In genomic region chr9:2765250-2765880, GRCh38 we compare ENCODE assay signal across 14 cellular contexts. TPM values are rescaled to one million over a fixed set of nuclear protein-coding genes. Genes with fewer than 3 reads are reported as not detected.
A peak's percentile ranks its signal among the peaks of the same experiment; 100 is the strongest.
DNase-seq lines count a peak whose midpoint lies in the region; ATAC-seq, FAIRE-seq and TF ChIP-seq lines count a peak whose summit lies in the region.
"Had no signal": no experiment of that assay in that cellular context is flagged by ENCODE, and none has a peak within 500 bp of the region (broad histone marks: within the 10 kb centered on the region; RNA-seq: fewer than 3 reads in every experiment).

No MANE protein-coding gene starts in this region.

- H3K4me3 ChIP-seq in H1 (ENCODE audit: extremely low read depth in 1 of 4, insufficient read depth in 2 of 4, low read depth in 3 of 4, low read length in 4 of 4) (no peak overlapping the region), upper lobe of left lung (no peak overlapping the region), BE2C (ENCODE audit: low read depth, low read length) (no peak overlapping the region)

- no peak overlapping the region for H3K4ac ChIP-seq in H1 (replicated peaks; ENCODE audit: insufficient read length, low read depth, low read length)

- no peaks in the 10 kb centered on the region for H3K79me1 ChIP-seq in H1 (ENCODE audit: low read depth, low read length)

- H3K14ac ChIP-seq in H1 (ENCODE audit: insufficient read length): no peak overlapping the region

- H3K9me3 ChIP-seq in H1 (ENCODE audit: insufficient read depth in 2 of 2, low read depth in 1 of 2, low read length in 1 of 2) (no peaks in the 10 kb centered on the region), upper lobe of left lung (no peaks in the 10 kb centered on the region), BE2C (no peaks in the 10 kb centered on the region)
- H3K9me3 ChIP-seq: SK-N-SH had no signal

- peak overlapping the region; percentile 30 for H4K5ac ChIP-seq in H1 (ENCODE audit: insufficient read length, low read depth, low read length)

- H3K18ac ChIP-seq in H1 (ENCODE audit: extremely low read depth, low read length): no peak overlapping the region

- H3K27ac Mint-ChIP-seq in activated T-cell treated with anti-CD3 and anti-CD28 coated beads, Interleukin-2, amount 50 U/mL, for 24 hours: peak overlapping the region; percentile 86
- peak overlapping the region; percentile 80 for H3K27ac Mint-ChIP-seq in stimulated activated effector memory CD8-positive, alpha-beta T cell treated with anti-CD3 and anti-CD28 coated beads, Interleukin-12 subunit alpha, Interleukin-12 subunit beta, amount 100 ng/mL, for 72 hours

- H3K56ac ChIP-seq in H1 (replicated peaks; ENCODE audit: insufficient read length, low read depth, low read length): no peak overlapping the region

- H3K4me2 ChIP-seq in H1 (ENCODE audit: insufficient read depth in 1 of 2, low read depth in 2 of 2, low read length in 2 of 2): no peak overlapping the region
- H3K4me2 ChIP-seq: SK-N-SH had no signal

- H4K8ac ChIP-seq in H1 (ENCODE audit: extremely low read depth, insufficient read depth, low read length): peak overlapping the region; percentile 20; the same call in 1 of the 2 replicates

- no peak for TF ChIP-seq EP300 in H1 (IDR thresholded peaks at IDR 0.05; ENCODE audit: borderline replicate concordance in 1 of 2, low read depth in 2 of 2, low read length in 2 of 2)
- TF ChIP-seq EP300 in upper lobe of left lung (IDR thresholded peaks at IDR 0.05): no peak

- CTCF ChIA-PET in H1 (lab: Charles Lee; ENCODE audit: partially characterized antibody): interaction anchor here (1.0 to 1.2 kb wide), 2 partner anchors 9 to 59 kb away, joined by 3 read pairs; no protein-coding TSS in a partner anchor

- H3K27ac ChIP-seq in H1 (ENCODE audit: low read depth, low read length) (no peak overlapping the region), upper lobe of left lung (no peak overlapping the region)

- FAIRE-seq in H1 (lab: Jason Lieb, UNC): no peak
- FAIRE-seq: islet of Langerhans had no signal

- no peaks in the 10 kb centered on the region for H3K79me2 ChIP-seq in H1 (ENCODE audit: control insufficient read depth in 1 of 2, insufficient read depth in 2 of 2, low read length in 2 of 2)

- peaks cover 30% of the 10 kb centered on the region for H3K4me1 Mint-ChIP-seq in activated T-cell treated with anti-CD3 and anti-CD28 coated beads, Interleukin-2, amount 50 U/mL, for 24 hours (ENCODE audit: low read depth)
- H3K4me1 Mint-ChIP-seq in stimulated activated effector memory CD8-positive, alpha-beta T cell treated with anti-CD3 and anti-CD28 coated beads, Interleukin-12 subunit alpha, Interleukin-12 subunit beta, amount 100 ng/mL, for 72 hours: peaks cover 24% of the 10 kb centered on the region
- H3K4me1 Mint-ChIP-seq: neural crest cell had no signal

- POLR2A ChIA-PET in H1 (lab: Charles Lee; ENCODE audit: partially characterized antibody): interaction anchor here (0.5 to 1.3 kb wide), 3 partner anchors 10 to 107 kb away, joined by 3 read pairs; no protein-coding TSS in a partner anchor

- TF ChIP-seq CTCF in H1 (IDR thresholded peaks at IDR 0.05; ENCODE audit: control extremely low read depth in 1 of 3, insufficient read depth in 1 of 3, low read depth in 1 of 3, low read length in 3 of 3): no peak
- TF ChIP-seq CTCF in upper lobe of left lung (IDR thresholded peaks at IDR 0.05): no peak
- no peak for TF ChIP-seq CTCF in BE2C (IDR thresholded peaks at IDR 0.05; ENCODE audit: low read depth, low read length)

- no peaks in the 10 kb centered on the region for H3K27me3 Mint-ChIP-seq in activated T-cell treated with anti-CD3 and anti-CD28 coated beads, Interleukin-2, amount 50 U/mL, for 24 hours

- peaks cover 2 to 12% (median 7%) of the 10 kb centered on the region in 4 experiments; a peak in 6 of 8 replicates for H3K36me3 ChIP-seq in H1 (ENCODE audit: control insufficient read depth in 2 of 4, insufficient read depth in 4 of 4, low read length in 3 of 4)
- peaks cover 0 to 8% (median 6%) of the 10 kb centered on the region in 4 donors for H3K36me3 ChIP-seq in upper lobe of left lung
- peaks cover 25% of the 10 kb centered on the region for H3K36me3 ChIP-seq in BE2C

- peak overlapping the region; percentile 78; the same call in 1 of the 2 replicates for H2BK12ac ChIP-seq in H1 (ENCODE audit: low read depth, low read length)

- H2AFZ ChIP-seq in H1 (ENCODE audit: low read length): no peak overlapping the region

- H2BK20ac ChIP-seq in H1 (ENCODE audit: low read length): 0 out of 2 replicates have a peak overlapping the region, but pooled peaks have one; percentile 40

- H3K4me3 Mint-ChIP-seq in activated T-cell treated with anti-CD3 and anti-CD28 coated beads, Interleukin-2, amount 50 U/mL, for 24 hours: no peak overlapping the region
- no peak overlapping the region for H3K4me3 Mint-ChIP-seq in stimulated activated effector memory CD8-positive, alpha-beta T cell treated with anti-CD3 and anti-CD28 coated beads, Interleukin-12 subunit alpha, Interleukin-12 subunit beta, amount 100 ng/mL, for 72 hours
- H3K4me3 Mint-ChIP-seq: neural crest cell had no signal

- H2AK5ac ChIP-seq in H1 (ENCODE audit: low read depth, low read length): no peak overlapping the region

- no peak overlapping the region for H2BK15ac ChIP-seq in H1 (ENCODE audit: low read length)

- H4K20me1 ChIP-seq in H1 (replicated peaks in 1 of 2; ENCODE audit: control insufficient read depth in 1 of 2, insufficient read depth in 2 of 2, low read length in 2 of 2): no peaks in the 10 kb centered on the region

- no peak overlapping the region for H4K91ac ChIP-seq in H1 (replicated peaks; ENCODE audit: insufficient read length, low read length)

- peaks cover 0 to 10% (median 2%) of the 10 kb centered on the region in 4 experiments; a peak in 2 of 7 replicates for H3K4me1 ChIP-seq in H1 (replicated peaks in 1 of 4; ENCODE audit: control insufficient read depth in 3 of 4, insufficient read depth in 4 of 4, low read length in 3 of 4)
- H3K4me1 ChIP-seq in upper lobe of left lung: no peaks in the 10 kb centered on the region
- no peaks in the 10 kb centered on the region for H3K4me1 ChIP-seq in BE2C

- H2BK120ac ChIP-seq in H1 (replicated peaks; ENCODE audit: low read depth, low read length): no peak overlapping the region

- no peak for TF ChIP-seq RAD21 in H1 (IDR thresholded peaks at IDR 0.05 in 1 of 2, conservative IDR thresholded peaks at IDR 0.05 in 1 of 2; ENCODE audit: low read depth in 2 of 2, low read length in 2 of 2)

- peaks cover 92% of the 10 kb centered on the region for H3K36me3 Mint-ChIP-seq in activated T-cell treated with anti-CD3 and anti-CD28 coated beads, Interleukin-2, amount 50 U/mL, for 24 hours (ENCODE audit: low read depth)
- H3K36me3 Mint-ChIP-seq in stimulated activated effector memory CD8-positive, alpha-beta T cell treated with anti-CD3 and anti-CD28 coated beads, Interleukin-12 subunit alpha, Interleukin-12 subunit beta, amount 100 ng/mL, for 72 hours: peaks cover 32% of the 10 kb centered on the region

- H3K23me2 ChIP-seq in H1 (ENCODE audit: low read depth, low read length): no peaks in the 10 kb centered on the region

- no peak for TF ChIP-seq POLR2A in H1 (IDR thresholded peaks at IDR 0.05; ENCODE audit: control extremely low read depth in 1 of 2, low read depth in 2 of 2, low read length in 2 of 2)
- TF ChIP-seq POLR2A in upper lobe of left lung (IDR thresholded peaks at IDR 0.05): no peak

- no peaks in the 10 kb centered on the region for H3K9me3 Mint-ChIP-seq in activated T-cell treated with anti-CD3 and anti-CD28 coated beads, Interleukin-2, amount 50 U/mL, for 24 hours
- H3K9me3 Mint-ChIP-seq in stimulated activated effector memory CD8-positive, alpha-beta T cell treated with anti-CD3 and anti-CD28 coated beads, Interleukin-12 subunit alpha, Interleukin-12 subunit beta, amount 100 ng/mL, for 72 hours: no peaks in the 10 kb centered on the region
- H3K9me3 Mint-ChIP-seq: neural crest cell had no signal

- no peak for DNase-seq in activated T-cell treated with anti-CD3 and anti-CD28 coated beads, Interleukin-2, amount 50 U/mL, for 24 hours
- DNase-seq in activated T-cell treated with anti-CD3 and anti-CD28 coated beads, Interleukin-2, amount 50 U/mL, for 48 hours: no peak
- DNase-seq in NCI-H510A treated with DMSO at 0.1 percent for 48 hours (lab: John Stamatoyannopoulos, UW): peak; percentile 14
- no peak for DNase-seq in H1 (ENCODE audit: low read depth in 1 of 2, low spot score in 2 of 2)
- DNase-seq in stimulated activated effector memory CD8-positive, alpha-beta T cell treated with anti-CD3 and anti-CD28 coated beads, Interleukin-12 subunit alpha, Interleukin-12 subunit beta, amount 100 ng/mL, for 72 hours (ENCODE audit: low spot score in 2 of 2): no peak
- no peak for DNase-seq in upper lobe of left lung
- no peak for DNase-seq in NCI-H1694 (lab: John Stamatoyannopoulos, UW)
- no peak for DNase-seq in BE2C
- DNase-seq: central memory CD4-positive, alpha-beta T cell; HCEC 1CT; NCI-H748 treated with DMSO at 0.1 percent for 48 hours; SK-N-SH had no signal

- peak; percentile 58 for ATAC-seq in stimulated activated effector memory CD8-positive, alpha-beta T cell treated with anti-CD3 and anti-CD28 coated beads, Interleukin-12 subunit alpha, Interleukin-12 subunit beta, amount 100 ng/mL, for 72 hours
- ATAC-seq in upper lobe of left lung (ENCODE audit: low FRiP score in 2 of 2): no peak

- no peaks in the 10 kb centered on the region for H3K27me3 ChIP-seq in H1 (replicated peaks in 1 of 4; ENCODE audit: control insufficient read depth in 3 of 4, extremely low read depth in 1 of 4, insufficient read depth in 3 of 4, low read length in 3 of 4)
- H3K27me3 ChIP-seq in upper lobe of left lung: no peaks in the 10 kb centered on the region
- no peaks in the 10 kb centered on the region for H3K27me3 ChIP-seq in BE2C

- no peak overlapping the region for H3K9ac ChIP-seq in H1 (replicated peaks in 1 of 4; ENCODE audit: extremely low read depth in 1 of 4, low read depth in 3 of 4, low read length in 3 of 4)
- H3K9ac ChIP-seq: SK-N-SH had no signal

- H3K23ac ChIP-seq in H1 (ENCODE audit: insufficient read length): no peak overlapping the region

- H2BK5ac ChIP-seq in H1 (ENCODE audit: low read depth, low read length): peak overlapping the region; percentile 72; the same call in 1 of the 2 replicates

- WGBS in H1 (ENCODE audit: extremely low coverage in 1 of 2, insufficient coverage in 1 of 2, insufficient read length in 1 of 2, insufficient replicate concordance in 2 of 2, low coverage in 1 of 2, low lambda C conversion rate in 2 of 2, missing lambda C conversion rate in 1 of 2), 2 experiments: 92% methylated on average over 4 of the region's 4 CpGs; no CpG with 5 or more reads in 1 of the 2 experiments
- WGBS in upper lobe of left lung, 2 donors: 55 to 57% methylated on average over 4 of the region's 4 CpGs

RNA-seq across cellular contexts. Expression of gene KCNV2, which starts 48.1 kb away (rescaled TPM):
- not detected in 2 replicates for total RNA-seq in H1 (2021; fragmentation: NEBNext Ultra II Directional; extraction: Animal tissue kit (Norgen Biotek cat#: 25700))
- not detected in 2 replicates for polyA plus RNA-seq in H1 (2011; rRNA removed)
- polyA plus RNA-seq in H1 (2011; cell fraction: cytosol; rRNA removed): not detected
- not detected for polyA plus RNA-seq in H1 (2011; cell fraction: nucleus; rRNA removed)
- polyA plus RNA-seq in H1 (2012, experiment 1 of 2): 0.34 to 0.62 TPM (median 0.50 TPM) in 3 of 4 replicates, not detected in the other
- polyA plus RNA-seq in H1 (2012, experiment 2 of 2): not detected
- not detected for polyA plus RNA-seq in H1 (2013, experiment 1 of 2)
- not detected for polyA plus RNA-seq in H1 (2013, experiment 2 of 2)
- polyA minus RNA-seq in H1 (2011; rRNA and poly(A)+ RNA removed): not detected in 2 replicates
- not detected for polyA minus RNA-seq in H1 (2011; cell fraction: cytosol; rRNA and poly(A)+ RNA removed)
- not detected for polyA minus RNA-seq in H1 (2011; cell fraction: nucleus; rRNA and poly(A)+ RNA removed)
- total RNA-seq in upper lobe of left lung: not detected
- polyA plus RNA-seq in BE2C (2012; ENCODE audit: insufficient read depth, insufficient read length, low read depth): 1.8 TPM
- total RNA-seq: neural crest cell had no signal
- polyA plus RNA-seq: SK-N-SH had no signal
